Comparison of ENCODE assay signal across 8 cellular contexts in the genomic region with DNA sequence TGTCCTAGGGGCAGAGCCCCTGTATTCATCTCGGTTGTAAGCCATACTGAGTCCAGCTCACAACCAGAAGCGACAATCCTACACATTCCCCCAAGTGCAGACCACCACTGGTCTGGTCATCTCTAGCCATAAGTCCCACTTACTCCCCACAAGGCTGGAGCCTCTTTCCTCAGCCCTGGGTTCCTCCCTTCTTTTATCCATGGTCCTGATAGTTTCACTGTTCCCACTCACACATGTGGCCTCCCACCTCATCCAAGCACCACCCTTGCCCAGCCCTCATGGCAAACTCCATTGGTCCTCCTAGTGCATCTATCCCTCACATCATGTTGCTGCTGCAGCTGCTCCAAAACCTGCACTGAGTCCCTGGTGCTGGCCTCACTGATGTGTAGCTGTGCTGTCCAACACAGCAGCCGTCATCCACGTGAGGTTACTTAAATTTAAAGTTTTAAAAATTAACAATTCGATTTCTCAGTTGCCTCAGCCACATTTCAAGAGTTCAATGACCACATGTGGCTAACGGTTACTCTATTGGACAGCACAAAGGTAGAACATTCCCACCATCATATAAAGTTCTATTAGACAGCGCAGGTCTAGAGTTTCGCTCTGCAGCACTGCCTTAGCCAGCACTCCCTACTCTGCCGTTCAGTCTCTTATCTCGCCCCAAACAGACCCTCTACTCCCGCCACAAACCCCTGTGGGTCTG. TPM values are rescaled to one million over a fixed set of nuclear protein-coding genes. Genes with fewer than 3 reads are reported as not detected.
DNase-seq lines count a peak whose midpoint lies in the region; ATAC-seq and TF ChIP-seq lines count a peak whose summit lies in the region.
"Not testable (repeated sequence)": the region's sequence is repeated elsewhere in the genome, so short reads cannot be mapped to it uniquely, and the experiment has no call there.

No MANE protein-coding gene starts in this region.

- not testable (repeated sequence) for H3K27me3 Mint-ChIP-seq in GM23338 (ENCODE audit: insufficient read depth, low read depth, poor library complexity); T-helper 17 cell

- not testable (repeated sequence) for TF ChIP-seq EP300 in stomach (IDR thresholded peaks at IDR 0.05)

- H3F3A ChIP-seq in GM23338 (replicated peaks; ENCODE audit: low read depth) = not testable (repeated sequence)

- TF ChIP-seq POLR2A in stomach (IDR thresholded peaks at IDR 0.05) = not testable (repeated sequence)

- not testable (repeated sequence) for H3K36me3 Mint-ChIP-seq in GM23338 (ENCODE audit: low read depth); T-helper 17 cell (ENCODE audit: low read depth)

- 0 out of 2 replicates have a peak, but pooled peaks cover 10% of the 10 kb centered on the region for H4K20me1 ChIP-seq in DND-41 (ENCODE audit: insufficient read depth, low read length)
- peaks cover 12% of the 10 kb centered on the region; the same call in 1 of the 2 replicates for H4K20me1 ChIP-seq in GM23338 (replicated peaks; ENCODE audit: insufficient read depth)

- not testable (repeated sequence) for H3K27me3 ChIP-seq in DND-41 (ENCODE audit: insufficient read depth, low read length, poor library complexity); HUES6 (ENCODE audit: control insufficient read depth, insufficient read depth, low read length); muscle layer of duodenum (ENCODE audit: low read depth, low read length)
- peaks cover 33% of the 10 kb centered on the region for H3K27me3 ChIP-seq in GM23338 (ENCODE audit: insufficient read depth)
- H3K27me3 ChIP-seq in stomach = peaks cover 0 to 17% (median 0%) of the 10 kb centered on the region in 3 donors

- H2AFZ ChIP-seq in DND-41 (ENCODE audit: low read depth, low read length) (peak overlapping the region; percentile 79), GM23338 (peak overlapping the region; percentile 99)

- not testable (repeated sequence) for H3K9me2 ChIP-seq in GM23338 (ENCODE audit: insufficient read depth)

- intact Hi-C loops in Right ventricle myocardium inferior (cut with DNase I); stomach (cut with DNase I; ENCODE audit: low total_unique reads): not testable (repeated sequence)

- H3K4me1 Mint-ChIP-seq in GM23338, T-helper 17 cell: not testable (repeated sequence)

- 21 to 25% (median 24%) methylated on average over 11 of the region's 11 CpGs for WGBS in stomach, 5 donors

- H3K4me3 Mint-ChIP-seq in GM23338, T-helper 17 cell: not testable (repeated sequence)

- H3K4me2 ChIP-seq in DND-41 (ENCODE audit: insufficient read depth, low read length) (peak overlapping the region; percentile 79), GM23338 (peak overlapping the region; percentile 100)

- peak; percentile 29 for DNase-seq in DND-41
- DNase-seq in GM23338 (ENCODE audit: low spot score) = not testable (repeated sequence)
- DNase-seq in T-helper 17 cell = peak in 1 of 3 donors; percentile 8
- DNase-seq in astrocyte of the hippocampus (ENCODE audit: low read depth, low spot score) = peak; percentile 39
- peak; percentile 34 for DNase-seq in Right ventricle myocardium inferior (ENCODE audit: missing footprints)
- DNase-seq in stomach = peak; percentile 44

- peaks cover 55% of the 10 kb centered on the region for H3K79me2 ChIP-seq in DND-41 (ENCODE audit: insufficient read depth, low read length)
- peaks cover 23% of the 10 kb centered on the region for H3K79me2 ChIP-seq in GM23338 (replicated peaks; ENCODE audit: insufficient read depth)

- H3K27ac ChIP-seq in DND-41 (ENCODE audit: low read length) (peak overlapping the region; percentile 72), muscle layer of duodenum (ENCODE audit: low read length) (peak overlapping the region; percentile 86), stomach (peak overlapping the region in 4 of 5 donors; percentile 81 to 92 (median 87))
- not testable (repeated sequence) for H3K27ac ChIP-seq in GM23338 (ENCODE audit: low read depth); HUES6 (ENCODE audit: low read depth, low read length)

- H3K4me3 ChIP-seq in DND-41 (ENCODE audit: low read depth in 1 of 2, low read length in 2 of 2) (peak overlapping the region; percentile 61 to 69), GM23338 (peak overlapping the region; percentile 96), HUES6 (ENCODE audit: low read depth, low read length) (peak overlapping the region; percentile 77), muscle layer of duodenum (ENCODE audit: low read depth in 1 of 2, low read length in 2 of 2) (peak overlapping the region; percentile 94 to 99), stomach (peak overlapping the region; percentile 60 to 86 (median 70))

- peak; percentile 3 for TF ChIP-seq CTCF in DND-41 (IDR thresholded peaks at IDR 0.05; ENCODE audit: borderline replicate concordance, extremely low read depth, low read length, poor library complexity, severe bottlenecking)
- not testable (repeated sequence) for TF ChIP-seq CTCF in GM23338 (conservative IDR thresholded peaks at IDR 0.05; ENCODE audit: low read depth in 2 of 2); stomach (IDR thresholded peaks at IDR 0.05)

- H3K9ac ChIP-seq in DND-41 (ENCODE audit: low read depth, low read length) = peak overlapping the region; percentile 74
- peak overlapping the region; percentile 79 for H3K9ac ChIP-seq in HUES6 (ENCODE audit: low read length)

- H3K27ac Mint-ChIP-seq in GM23338, T-helper 17 cell: not testable (repeated sequence)

- peaks cover 33% of the 10 kb centered on the region for H3K4me1 ChIP-seq in DND-41 (ENCODE audit: insufficient read depth, low read length)
- H3K4me1 ChIP-seq in GM23338 (ENCODE audit: insufficient read depth) = not testable (repeated sequence)
- H3K4me1 ChIP-seq in HUES6 (ENCODE audit: control insufficient read depth, insufficient read depth, low read length) = peaks cover 21% of the 10 kb centered on the region
- peaks cover 13 to 32% of the 10 kb centered on the region in 2 donors for H3K4me1 ChIP-seq in muscle layer of duodenum (ENCODE audit: control insufficient read depth in 1 of 2, insufficient read depth in 2 of 2, low read length in 2 of 2)
- H3K4me1 ChIP-seq in stomach = peaks cover 27 to 66% (median 45%) of the 10 kb centered on the region in 4 donors

- peak; percentile 30 for ATAC-seq in DND-41 (ENCODE audit: insufficient read depth, low read depth)
- not testable (repeated sequence) for ATAC-seq in GM23338, Right ventricle myocardium inferior
- peak; percentile 4 for ATAC-seq in T-helper 17 cell

- H3K36me3 ChIP-seq in DND-41 (ENCODE audit: insufficient read depth, low read length) (peaks cover 14% of the 10 kb centered on the region), stomach (peaks cover 0 to 25% (median 5%) of the 10 kb centered on the region in 4 donors)
- H3K36me3 ChIP-seq in GM23338 (ENCODE audit: insufficient read depth); HUES6 (ENCODE audit: control insufficient read depth, insufficient read depth, low read length); muscle layer of duodenum (ENCODE audit: control insufficient read depth in 1 of 2, insufficient read depth in 2 of 2, low read length in 2 of 2): not testable (repeated sequence)

- not testable (repeated sequence) for H3K9me3 ChIP-seq in DND-41 (ENCODE audit: insufficient read depth, low read length, severe bottlenecking); HUES6 (ENCODE audit: control insufficient read depth, insufficient read depth, low read depth, low read length); T-helper 17 cell (ENCODE audit: control insufficient read depth, low read length, poor library complexity, severe bottlenecking); muscle layer of duodenum (ENCODE audit: control insufficient read depth in 1 of 2, low read length in 2 of 2); stomach

- not testable (repeated sequence) for H3K9me3 Mint-ChIP-seq in GM23338

RNA-seq across cellular contexts. Expression of a gene that starts 23.1 kb away (rescaled TPM):
- total RNA-seq in GM23338 (2014; rRNA removed; shearing (Covaris generic)) = under 0.01 TPM in 1 of 2 replicates, not detected in the other
- polyA plus RNA-seq in GM23338 (2016; fragmentation: Nextera tagmentation; extraction: Ambion mirVana) (not detected in 2 replicates), stomach (not detected)
- total RNA-seq in T-helper 17 cell (1,000 to 10,000 TPM; 3,182 to 3,922 TPM), Right ventricle myocardium inferior (4,572 TPM), stomach (1,000 to 10,000 TPM in 1 of 5 donors, under 1 TPM in 4; under 0.01 to 9,966 (median under 0.01) TPM)

RNA-seq across cellular contexts. Expression of a gene that starts 30.3 kb away (rescaled TPM):
- total RNA-seq in GM23338 (2014; rRNA removed; shearing (Covaris generic)) = 7.5 and 11.8 TPM in 2 replicates
- 9.0 and 9.5 TPM in 2 replicates for polyA plus RNA-seq in GM23338 (2016; fragmentation: Nextera tagmentation; extraction: Ambion mirVana)
- total RNA-seq in T-helper 17 cell = 10 to 100 TPM in 1 of 2 donors, 1 to 10 TPM in 1; 9.7 to 17.6 TPM
- total RNA-seq in Right ventricle myocardium inferior = 12.4 TPM
- total RNA-seq in stomach = 10 to 100 TPM; 19.2 to 66.6 (median 35.6) TPM
- 1 to 10 TPM; 3.3 to 8.8 (median 7.5) TPM for polyA plus RNA-seq in stomach
